In the genomic region with DNA sequence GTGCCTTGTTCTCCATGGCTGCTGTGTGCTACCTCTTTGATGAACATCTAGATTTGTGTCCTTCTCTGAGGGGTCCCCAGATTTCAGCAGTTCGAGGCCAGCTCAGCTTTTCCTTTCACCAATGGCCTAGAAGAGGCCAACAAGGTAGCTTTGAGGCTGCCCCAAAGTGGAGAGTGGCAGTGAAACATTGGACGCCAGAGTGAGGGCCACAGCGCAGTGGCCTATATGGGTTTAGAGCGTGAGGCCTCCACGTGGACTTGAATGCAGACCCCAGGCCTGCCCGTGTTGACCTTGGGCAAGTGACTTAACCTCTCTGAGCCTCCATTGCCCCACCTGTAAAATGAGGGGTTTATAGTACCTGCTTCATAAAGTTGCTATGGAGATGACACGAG, we compare ENCODE assay signal across 11 cellular contexts. TPM values are rescaled to one million over a fixed set of nuclear protein-coding genes. Genes with fewer than 3 reads are reported as not detected.
DNase-seq lines count a peak whose midpoint lies in the region; ATAC-seq, FAIRE-seq and TF ChIP-seq lines count a peak whose summit lies in the region.
"Had no signal": no experiment of that assay in that cellular context is flagged by ENCODE, and none has a peak within 500 bp of the region (broad histone marks: within the 10 kb centered on the region; RNA-seq: fewer than 3 reads in every experiment).

No MANE protein-coding gene starts in this region.

- H3K9me3 Mint-ChIP-seq in activated naive CD4-positive, alpha-beta T cell treated with anti-CD3 and anti-CD28 coated beads, Interleukin-2, amount 50 U/mL, for 24 hours, result no peaks in the 10 kb centered on the region

- no peak for TF ChIP-seq CTCF in GM12878 (IDR thresholded peaks at IDR 0.05 in 2 of 3, conservative IDR thresholded peaks at IDR 0.05 in 1 of 3; ENCODE audit: control insufficient read depth in 2 of 3, extremely low read depth in 1 of 3, insufficient read depth in 1 of 3, low read depth in 3 of 3, low read length in 3 of 3)
- TF ChIP-seq CTCF in kidney (IDR thresholded peaks at IDR 0.05; ENCODE audit: borderline replicate concordance, extremely low read depth, insufficient read depth), result no peak
- TF ChIP-seq CTCF in thoracic aorta (IDR thresholded peaks at IDR 0.05), result no peak

- no peaks in the 10 kb centered on the region for H3K9me3 ChIP-seq in GM12878 (replicated peaks; ENCODE audit: control insufficient read depth, insufficient read depth, low read length)
- no peaks in the 10 kb centered on the region for H3K9me3 ChIP-seq in kidney (ENCODE audit: control insufficient read depth in 1 of 2, low read length in 2 of 2)
- no peaks in the 10 kb centered on the region for H3K9me3 ChIP-seq in thoracic aorta
- H3K9me3 ChIP-seq: testis had no signal

- no peaks in the 10 kb centered on the region for H3K4me1 ChIP-seq in GM12878 (ENCODE audit: control insufficient read depth, insufficient read depth, low read length)
- peaks cover 0 to 12% of the 10 kb centered on the region in 2 donors for H3K4me1 ChIP-seq in kidney (ENCODE audit: control insufficient read depth in 1 of 2, insufficient read depth in 1 of 2, low read depth in 1 of 2, low read length in 2 of 2)
- H3K4me1 ChIP-seq in thoracic aorta (ENCODE audit: control insufficient read depth in 1 of 2, low read depth in 2 of 2), result peaks cover 22 to 53% of the 10 kb centered on the region in 2 donors

- SMC1A ChIA-PET in GM12878 (lab: Charles Lee; ENCODE audit: uncharacterized antibody, unreplicated experiment), result interaction anchor here (0.6 to 1.2 kb wide), 2 partner anchors 111 to 113 kb away, joined by 4 read pairs; no protein-coding TSS in a partner anchor

- peak overlapping the region; percentile 79 for H3K4me3 Mint-ChIP-seq in activated naive CD4-positive, alpha-beta T cell treated with anti-CD3 and anti-CD28 coated beads, Interleukin-2, amount 50 U/mL, for 24 hours

- H3K27me3 Mint-ChIP-seq in activated naive CD4-positive, alpha-beta T cell treated with anti-CD3 and anti-CD28 coated beads, Interleukin-2, amount 50 U/mL, for 24 hours, result peaks cover 13% of the 10 kb centered on the region

- H3K4me3 ChIP-seq in GM12878 (peak overlapping the region; percentile 50; the same call in 1 of the 2 replicates), kidney (ENCODE audit: low read length in 2 of 2) (peak overlapping the region; percentile 47 to 56), thoracic aorta (peak overlapping the region; percentile 73)

- H3K27me3 ChIP-seq in GM12878 (replicated peaks in 1 of 2; ENCODE audit: control insufficient read depth in 2 of 2, insufficient read depth in 2 of 2, low read length in 1 of 2), result peaks cover 2 to 19% of the 10 kb centered on the region in 2 experiments; a peak in 2 of 4 replicates
- no peaks in the 10 kb centered on the region for H3K27me3 ChIP-seq in thoracic aorta (replicated peaks; ENCODE audit: insufficient read depth)
- H3K27me3 ChIP-seq: testis had no signal

- no peak for TF ChIP-seq EP300 in GM12878 (IDR thresholded peaks at IDR 0.05; ENCODE audit: borderline replicate concordance in 1 of 2, control insufficient read depth in 1 of 2, low read depth in 2 of 2, low read length in 2 of 2)

- 56% methylated on average over 7 of the region's 7 CpGs for WGBS in GM12878 (ENCODE audit: insufficient coverage, insufficient replicate concordance, low lambda C conversion rate, missing lambda C conversion rate)

- TF ChIP-seq RAD21 in GM12878 (IDR thresholded peaks at IDR 0.05; ENCODE audit: insufficient read depth, low read depth, low read length), result no peak

- POLR2A ChIA-PET in GM12878 (lab: Charles Lee), result no interaction called here

- H3K9ac ChIP-seq in GM12878 (ENCODE audit: control insufficient read depth, insufficient read depth, low read length) (no peak overlapping the region), kidney (ENCODE audit: low read length in 2 of 2) (no peak overlapping the region)

- TF ChIP-seq POLR2A in GM12878 (IDR thresholded peaks at IDR 0.05; ENCODE audit: low read depth, low read length), result no peak

- no peak overlapping the region for H3K27ac ChIP-seq in GM12878 (ENCODE audit: control insufficient read depth, insufficient read depth)
- H3K27ac ChIP-seq in kidney (ENCODE audit: low read depth in 2 of 2, low read length in 2 of 2), result no peak overlapping the region
- peak overlapping the region; percentile 80 to 88 for H3K27ac ChIP-seq in thoracic aorta

- no peaks in the 10 kb centered on the region for H3K36me3 ChIP-seq in GM12878 (ENCODE audit: control insufficient read depth in 2 of 2, insufficient read depth in 2 of 2, low read length in 1 of 2)
- no peaks in the 10 kb centered on the region for H3K36me3 ChIP-seq in kidney (ENCODE audit: control insufficient read depth in 1 of 2, insufficient read depth in 2 of 2, low read length in 2 of 2)
- H3K36me3 ChIP-seq in thoracic aorta, result no peaks in the 10 kb centered on the region

- ATAC-seq in GM12878 (no peak), thoracic aorta (ENCODE audit: insufficient number of reproducible peaks, low FRiP score, low read depth) (no peak), HG02759 (IDR thresholded peaks at IDR 0.05; ENCODE audit: unreplicated experiment) (no peak)

- no TSS peak for BruUV-seq in GM12878 (replicated peaks; lab: Mats Ljungman, UMichigan)

- no peak overlapping the region for H3K27ac Mint-ChIP-seq in activated naive CD4-positive, alpha-beta T cell treated with anti-CD3 and anti-CD28 coated beads, Interleukin-2, amount 50 U/mL, for 24 hours

- intact Hi-C loops in GM12878 (cut with micrococcal nuclease; ENCODE audit: unreplicated experiment) (no loop called here), kidney (cut with DNase I) (no loop called here)

- H3K4me2 ChIP-seq in GM12878 (ENCODE audit: control insufficient read depth, insufficient read depth), result no peak overlapping the region; the same call in 1 of the 2 replicates

- no peaks in the 10 kb centered on the region for H4K20me1 ChIP-seq in GM12878 (ENCODE audit: control insufficient read depth, insufficient read depth)

- DNase-seq in activated naive CD4-positive, alpha-beta T cell treated with Interleukin-2 at 50 U/mL for 16 hours, result no peak
- DNase-seq in GM12878 (ENCODE audit: low read depth, low spot score) (no peak), kidney (no peak), thoracic aorta (ENCODE audit: low spot score) (no peak), RKO (ENCODE audit: low spot score) (no peak), urothelium cell line (ENCODE audit: low spot score) (no peak)

- CTCF ChIA-PET in GM12878 (lab: Yijun Ruan, JAX), result no interaction called here

- no peak overlapping the region for H2AFZ ChIP-seq in GM12878 (ENCODE audit: control insufficient read depth, low read depth, low read length)

- H3K79me2 ChIP-seq in GM12878 (ENCODE audit: control insufficient read depth, insufficient read depth, low read length), result no peaks in the 10 kb centered on the region

- RAD21 ChIA-PET in GM12878 (lab: Charles Lee; ENCODE audit: unreplicated experiment), result no interaction called here

- in situ Hi-C loops in GM12878 (cut with MboI), result no loop called here

- FAIRE-seq in GM12878 (lab: Jason Lieb, UNC), result no peak
- FAIRE-seq in kidney (lab: Jason Lieb, UNC), result no peak
- no peak for FAIRE-seq in urothelium cell line (lab: Jason Lieb, UNC)

- H3K4me1 Mint-ChIP-seq in activated naive CD4-positive, alpha-beta T cell treated with anti-CD3 and anti-CD28 coated beads, Interleukin-2, amount 50 U/mL, for 24 hours, result peaks cover 14% of the 10 kb centered on the region

- H3K36me3 Mint-ChIP-seq in activated naive CD4-positive, alpha-beta T cell treated with anti-CD3 and anti-CD28 coated beads, Interleukin-2, amount 50 U/mL, for 24 hours, result no peaks in the 10 kb centered on the region

RNA-seq across cellular contexts. Expression of gene MYOZ3, which starts 11.8 kb away (rescaled TPM):
- not detected in 2 replicates for total RNA-seq in GM12878 (2013; cell fraction: nucleolus; rRNA removed)
- total RNA-seq in GM12878 (2014; rRNA removed) (1.1 TPM in 1 of 2 replicates, not detected in the other), GM12878 (2014; rRNA removed; fragmentation: Illumina TruSeq; extraction: Trizol) (0.04 TPM in 1 of 2 replicates, not detected in the other), GM12878 (2021) (0.18 TPM in 1 of 2 replicates, not detected in the other), kidney (0.66 TPM), thoracic aorta (1 to 10 TPM in 1 of 2 donors, under 1 TPM in 1; 0.81 to 2.8 TPM)
- polyA plus RNA-seq in GM12878 (2011; ENCODE audit: low read depth), result not detected
- polyA plus RNA-seq in GM12878 (2011; rRNA removed) (not detected in 2 replicates), GM12878 (2014; fragmentation: Illumina TruSeq; extraction: Trizol) (0.09 and 0.10 TPM in 2 replicates), GM12878 (2014; fragmentation: Nextera tagmentation; extraction: Ambion mirVana) (not detected), GM12878 (2014; rRNA removed) (0.08 and 0.62 TPM in 2 replicates), GM12878 (2016; fragmentation: Nextera tagmentation; extraction: Ambion mirVana) (under 1 TPM in 1 of 2 experiments, not detected in 1; 0.11 TPM), kidney (ENCODE audit: insufficient read depth, low read depth, low replicate concordance) (1.3 TPM)
- polyA plus RNA-seq in GM12878 (2011; cell fraction: cytosol; rRNA removed), result not detected in 2 replicates
- polyA plus RNA-seq in GM12878 (2011; cell fraction: nucleus; rRNA removed), result 0.03 TPM in 1 of 2 replicates, not detected in the other
- 0.11 and 0.18 TPM in 2 replicates for polyA plus RNA-seq in GM12878 (2012)
- polyA minus RNA-seq in GM12878 (2011; rRNA and poly(A)+ RNA removed), result not detected in 2 replicates
- not detected in 2 replicates for polyA minus RNA-seq in GM12878 (2011; cell fraction: cytosol; rRNA and poly(A)+ RNA removed)
- polyA minus RNA-seq in GM12878 (2011; cell fraction: nucleus; rRNA and poly(A)+ RNA removed), result not detected in 2 replicates
- total RNA-seq: H4, HT1080 had no signal

RNA-seq across cellular contexts. Expression of gene RBM22, which starts 28.0 kb away (rescaled TPM):
- total RNA-seq in GM12878 (2013; cell fraction: nucleolus; rRNA removed), result 66.8 and 67.0 TPM in 2 replicates
- total RNA-seq in GM12878 (2014; rRNA removed) (34.1 and 36.6 TPM in 2 replicates), GM12878 (2014; rRNA removed; fragmentation: Illumina TruSeq; extraction: Trizol) (34.1 and 34.6 TPM in 2 replicates), GM12878 (2021) (43.8 and 45.7 TPM in 2 replicates), kidney (44.2 TPM), thoracic aorta (10 to 100 TPM; 37.8 to 46.5 TPM)
- polyA plus RNA-seq in GM12878 (2011; ENCODE audit: low read depth), result 38.4 TPM
- polyA plus RNA-seq in GM12878 (2011; rRNA removed) (58.1 and 65.6 TPM in 2 replicates), GM12878 (2014; fragmentation: Illumina TruSeq; extraction: Trizol) (66.4 and 78.0 TPM in 2 replicates), GM12878 (2014; fragmentation: Nextera tagmentation; extraction: Ambion mirVana) (10 to 100 TPM; 26.3 to 40.3 TPM), GM12878 (2014; rRNA removed) (37.5 and 38.4 TPM in 2 replicates), GM12878 (2016; fragmentation: Nextera tagmentation; extraction: Ambion mirVana) (10 to 100 TPM; 54.6 to 57.8 TPM), kidney (ENCODE audit: insufficient read depth, low read depth, low replicate concordance) (30.0 TPM)
- polyA plus RNA-seq in GM12878 (2011; cell fraction: cytosol; rRNA removed), result 39.2 and 44.6 TPM in 2 replicates
- polyA plus RNA-seq in GM12878 (2011; cell fraction: nucleus; rRNA removed), result 74.1 and 79.5 TPM in 2 replicates
- 41.8 and 42.5 TPM in 2 replicates for polyA plus RNA-seq in GM12878 (2012)
- polyA minus RNA-seq in GM12878 (2011; rRNA and poly(A)+ RNA removed), result 28.1 and 49.2 TPM in 2 replicates
- polyA minus RNA-seq in GM12878 (2011; cell fraction: cytosol; rRNA and poly(A)+ RNA removed), result 16.0 and 20.4 TPM in 2 replicates
- 34.7 and 45.0 TPM in 2 replicates for polyA minus RNA-seq in GM12878 (2011; cell fraction: nucleus; rRNA and poly(A)+ RNA removed)

RNA-seq across cellular contexts. Expression of gene SYNPO, which starts 32.4 kb away (rescaled TPM):
- 27.3 and 29.8 TPM in 2 replicates for total RNA-seq in GM12878 (2013; cell fraction: nucleolus; rRNA removed)
- 3.3 and 3.4 TPM in 2 replicates for total RNA-seq in GM12878 (2014; rRNA removed)
- 4.4 and 4.5 TPM in 2 replicates for total RNA-seq in GM12878 (2014; rRNA removed; fragmentation: Illumina TruSeq; extraction: Trizol)
- 21.0 and 21.8 TPM in 2 replicates for total RNA-seq in GM12878 (2021)
- 10.8 TPM for polyA plus RNA-seq in GM12878 (2011; ENCODE audit: low read depth)
- 11.0 and 18.3 TPM in 2 replicates for polyA plus RNA-seq in GM12878 (2011; rRNA removed)
- 24.0 and 25.6 TPM in 2 replicates for polyA plus RNA-seq in GM12878 (2011; cell fraction: cytosol; rRNA removed)
- 20.3 and 21.1 TPM in 2 replicates for polyA plus RNA-seq in GM12878 (2011; cell fraction: nucleus; rRNA removed)
- polyA plus RNA-seq in GM12878 (2012), result 19.5 and 20.5 TPM in 2 replicates
- 8.7 and 9.4 TPM in 2 replicates for polyA plus RNA-seq in GM12878 (2014; fragmentation: Illumina TruSeq; extraction: Trizol)
- 1 to 10 TPM; 1.9 to 2.3 TPM for polyA plus RNA-seq in GM12878 (2014; fragmentation: Nextera tagmentation; extraction: Ambion mirVana)
- polyA plus RNA-seq in GM12878 (2014; rRNA removed), result 10.1 and 10.7 TPM in 2 replicates
- polyA plus RNA-seq in GM12878 (2016; fragmentation: Nextera tagmentation; extraction: Ambion mirVana), result 1 to 10 TPM in 1 of 2 experiments, under 1 TPM in 1; 0.77 to 2.0 TPM
- 18.7 and 24.1 TPM in 2 replicates for polyA minus RNA-seq in GM12878 (2011; rRNA and poly(A)+ RNA removed)
- polyA minus RNA-seq in GM12878 (2011; cell fraction: cytosol; rRNA and poly(A)+ RNA removed), result 10.3 and 10.8 TPM in 2 replicates
- 7.5 and 11.7 TPM in 2 replicates for polyA minus RNA-seq in GM12878 (2011; cell fraction: nucleus; rRNA and poly(A)+ RNA removed)
- 87.6 TPM for total RNA-seq in kidney
- 46.3 TPM for polyA plus RNA-seq in kidney (ENCODE audit: insufficient read depth, low read depth, low replicate concordance)
- total RNA-seq in thoracic aorta, result 100 to 1,000 TPM; 191 to 226 TPM

Comparison
In these comparisons a context has a peak if more than half of its experiments do, and no peak if none do; other contexts are left out.
1. H3K27ac ChIP-seq: peak in thoracic aorta (2 of 2); none in GM12878 (single experiment) and kidney (0 of 2).
2. Peak in every context shown above with its lines, with median percentiles within 50 percentile points of each other: H3K4me3 ChIP-seq.